ENCODE assay signal across 8 cellular contexts in the genomic region with DNA sequence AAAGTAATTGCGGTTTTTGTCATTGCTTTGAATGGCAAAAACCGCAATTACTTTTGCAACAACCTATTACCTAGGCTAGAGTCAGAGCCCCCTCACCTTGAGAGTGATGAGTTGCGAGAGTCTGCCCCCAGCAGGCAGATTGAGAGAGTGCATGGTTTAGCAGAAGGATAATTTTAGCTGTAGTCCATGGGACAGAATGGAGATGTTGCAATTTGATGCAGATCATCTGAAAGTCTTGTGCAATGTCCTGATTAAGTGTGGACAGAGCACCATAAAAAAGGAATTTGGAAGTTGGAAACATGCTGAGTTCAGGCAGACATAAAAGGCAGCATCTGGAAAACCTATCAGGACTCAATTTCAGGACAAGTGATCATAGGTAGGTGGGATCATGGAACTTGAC. TPM values are rescaled to one million over a fixed set of nuclear protein-coding genes. Genes with fewer than 3 reads are reported as not detected.
DNase-seq lines count a peak whose midpoint lies in the region; ATAC-seq and TF ChIP-seq lines count a peak whose summit lies in the region.

No MANE protein-coding gene starts in this region.

- H3K4me1 Mint-ChIP-seq in CD14-positive monocyte (peaks cover 38% of the 10 kb centered on the region), osteocyte (ENCODE audit: unreplicated experiment) (no peaks in the 10 kb centered on the region)

- H3K27me3 Mint-ChIP-seq in CD14-positive monocyte (ENCODE audit: low read depth in 3 of 3) (no peaks in the 10 kb centered on the region), osteocyte (ENCODE audit: unreplicated experiment) (no peaks in the 10 kb centered on the region)

- H3K27ac ChIP-seq in RWPE1 = no peak overlapping the region

- DNase-seq in CD14-positive monocyte (ENCODE audit: low spot score) (peak; percentile 64), RWPE1 (ENCODE audit: low spot score) (no peak), globus pallidus (ENCODE audit: low spot score) (peak; percentile 29), putamen (ENCODE audit: low spot score) (peak; percentile 7), osteocyte (ENCODE audit: extremely low spot score, unreplicated experiment) (no peak)

- H3K4me3 Mint-ChIP-seq in CD14-positive monocyte (no peak overlapping the region), osteocyte (ENCODE audit: unreplicated experiment) (no peak overlapping the region)

- CTCF ChIA-PET in RWPE1 (lab: Yijun Ruan, JAX) = no interaction called here

- H3K9me3 Mint-ChIP-seq in CD14-positive monocyte = no peaks in the 10 kb centered on the region
- no peaks in the 10 kb centered on the region for H3K9me3 Mint-ChIP-seq in osteocyte (ENCODE audit: unreplicated experiment)

- H3K36me3 Mint-ChIP-seq in CD14-positive monocyte (peaks cover 37 to 55% of the 10 kb centered on the region in 2 donors), osteocyte (ENCODE audit: unreplicated experiment) (no peaks in the 10 kb centered on the region)

- POLR2A ChIA-PET in RWPE1 (lab: Yijun Ruan, JAX; ENCODE audit: low non-redundant PET) = no interaction called here

- intact Hi-C loops in CD14-positive monocyte (cut with micrococcal nuclease) = no loop called here

- TF ChIP-seq CTCF in CD14-positive monocyte (IDR thresholded peaks at IDR 0.05) (peak; percentile 88), RWPE1 (conservative IDR thresholded peaks at IDR 0.05; ENCODE audit: low read depth) (peak; percentile 18; the same call in 1 of the 2 replicates), osteocyte (IDR thresholded peaks at IDR 0.05) (no peak)

- peak; percentile 85 for ATAC-seq in GM18867 (IDR thresholded peaks at IDR 0.05; ENCODE audit: unreplicated experiment)
- peak; percentile 85 for ATAC-seq in HG03159 (IDR thresholded peaks at IDR 0.05; ENCODE audit: unreplicated experiment)
- no peak for ATAC-seq in GM19328 (IDR thresholded peaks at IDR 0.05; ENCODE audit: unreplicated experiment)

- H3K27ac Mint-ChIP-seq in CD14-positive monocyte (peak overlapping the region; percentile 68 to 92 (median 83)), osteocyte (ENCODE audit: unreplicated experiment) (no peak overlapping the region)

RNA-seq across cellular contexts. Expression of a gene that starts 48.7 kb away (rescaled TPM):
- 10 to 100 TPM; 25.5 to 26.6 TPM for polyA plus RNA-seq in CD14-positive monocyte
- not detected in 2 replicates for total RNA-seq in osteocyte

Comparison
In these comparisons a context has a peak if more than half of its experiments do, and no peak if none do; other contexts are left out.
1. DNase-seq: peak in CD14-positive monocyte (single experiment), globus pallidus (single experiment) and putamen (single experiment); none in RWPE1 (single experiment) and osteocyte (single experiment).